ENCODE assay signal across 9 cellular contexts in genomic region chr1:63557365-63557987, GRCh38. TPM values are rescaled to one million over a fixed set of nuclear protein-coding genes. Genes with fewer than 3 reads are reported as not detected.
DNase-seq lines count a peak whose midpoint lies in the region; ATAC-seq, FAIRE-seq and TF ChIP-seq lines count a peak whose summit lies in the region.
"Had no signal": no experiment of that assay in that cellular context is flagged by ENCODE, and none has a peak within 500 bp of the region (broad histone marks: within the 10 kb centered on the region; RNA-seq: fewer than 3 reads in every experiment).

No MANE protein-coding gene starts in this region.

- POLR2A ChIA-PET in HCT116 (lab: Charles Lee), result no interaction called here

- peak; percentile 57 for TF ChIP-seq RAD21 in HCT116 (IDR thresholded peaks at IDR 0.05; ENCODE audit: low read depth)

- H3K36me3 ChIP-seq in HCT116 (ENCODE audit: control insufficient read depth in 1 of 2, insufficient read depth in 2 of 2, low read length in 2 of 2), result no peaks in the 10 kb centered on the region

- no peaks in the 10 kb centered on the region for H3K9me3 ChIP-seq in HCT116 (ENCODE audit: control insufficient read depth in 1 of 2, insufficient read depth in 1 of 2, low read depth in 1 of 2, low read length in 2 of 2)

- no peak overlapping the region for H3K4me3 Mint-ChIP-seq in stimulated activated memory B cell treated with anti-CD40 and anti-IgM and Interleukin-4, amounts not matched to agents 10 μg/mL and 1 μg/mL and 100 μg/mL, for 72 hours

- no peak overlapping the region for H3K4me3 ChIP-seq in HCT116 (replicated peaks in 1 of 2; ENCODE audit: low read depth in 1 of 2, low read length in 2 of 2)
- H3K4me3 ChIP-seq: SK-N-MC had no signal

- CTCF ChIA-PET in HCT116 (lab: Charles Lee), result interaction anchor here (0.6 to 3.4 kb wide), 14 partner anchors 11 to 690 kb away, joined by 3 to 27 read pairs (median 3); no protein-coding TSS in a partner anchor

- no peaks in the 10 kb centered on the region for H3K79me2 ChIP-seq in HCT116 (ENCODE audit: insufficient read depth, low read length)

- H3K27me3 Mint-ChIP-seq in stimulated activated memory B cell treated with anti-CD40 and anti-IgM and Interleukin-4, amounts not matched to agents 10 μg/mL and 1 μg/mL and 100 μg/mL, for 72 hours, result no peaks in the 10 kb centered on the region

- no peaks in the 10 kb centered on the region for H4K20me1 ChIP-seq in HCT116 (ENCODE audit: insufficient read depth)

- FAIRE-seq in D721Med (lab: Jason Lieb, UNC), result no peak

- no peak; the same call in none of the 2 replicates for ATAC-seq in HCT116
- peak; percentile 82 for ATAC-seq in SK-N-SH treated with all-trans-retinoic acid at 6 μM for 48 hours
- ATAC-seq in GM19035 (IDR thresholded peaks at IDR 0.05; ENCODE audit: unreplicated experiment), result no peak
- ATAC-seq in stimulated activated memory B cell treated with anti-CD40 and anti-IgM and Interleukin-4, amounts not matched to agents 10 μg/mL and 1 μg/mL and 100 μg/mL, for 72 hours, result no peak

- DNase-seq in D721Med (ENCODE audit: insufficient read length, low spot score) (no peak), HCT116 (ENCODE audit: low read depth, low spot score) (peak; percentile 35), fibroblast of peridontal ligament (ENCODE audit: extremely low read depth) (peak; percentile 81), stromal cell of bone marrow (ENCODE audit: low read depth) (peak; percentile 25)
- DNase-seq in activated CD4-positive, CD25-positive, alpha-beta regulatory T cell treated with anti-CD3 and anti-CD28 coated beads, Interleukin-2, amount 50 U/mL, for 72 hours, result no peak

- no peaks in the 10 kb centered on the region for H3K4me1 ChIP-seq in HCT116 (ENCODE audit: control insufficient read depth in 1 of 2, insufficient read depth in 2 of 2, low read length in 2 of 2)

- no peak overlapping the region for H3K4me2 ChIP-seq in HCT116 (ENCODE audit: low read length)

- no TSS peak for BruUV-seq in HCT116 (replicated peaks; lab: Mats Ljungman, UMichigan)

- H3K27me3 ChIP-seq in HCT116 (ENCODE audit: insufficient read depth, low read length), result no peaks in the 10 kb centered on the region

- intact Hi-C loops in HCT116 (cut with micrococcal nuclease), result loop anchor here (1.0 to 5.0 kb wide), 2 partner anchors 580 to 689 kb away; no protein-coding TSS in a partner anchor

- RAD21 ChIA-PET in HCT116 (lab: Charles Lee; ENCODE audit: low non-redundant PET in 1 of 2, low total read pairs in 2 of 2, uncharacterized antibody in 2 of 2, unreplicated experiment in 2 of 2), result no interaction called here

- H3K4me1 Mint-ChIP-seq in stimulated activated memory B cell treated with anti-CD40 and anti-IgM and Interleukin-4, amounts not matched to agents 10 μg/mL and 1 μg/mL and 100 μg/mL, for 72 hours, result peaks cover 5% of the 10 kb centered on the region

- no peaks in the 10 kb centered on the region for H3K9me2 ChIP-seq in HCT116 (ENCODE audit: insufficient read depth)

- peaks cover 10% of the 10 kb centered on the region for H3K36me3 Mint-ChIP-seq in stimulated activated memory B cell treated with anti-CD40 and anti-IgM and Interleukin-4, amounts not matched to agents 10 μg/mL and 1 μg/mL and 100 μg/mL, for 72 hours

- peak; percentile 44 for TF ChIP-seq CTCF in D721Med (IDR thresholded peaks at IDR 0.05; ENCODE audit: insufficient read depth, missing control alignments)
- peak; percentile 57 to 80 (median 74); a peak in 5 of 6 replicates for TF ChIP-seq CTCF in HCT116 (IDR thresholded peaks at IDR 0.05 in 2 of 3, conservative IDR thresholded peaks at IDR 0.05 in 1 of 3; ENCODE audit: borderline replicate concordance in 1 of 3, insufficient read depth in 1 of 3, low read depth in 2 of 3, low read length in 2 of 3)

- no peak for TF ChIP-seq POLR2A in HCT116 (IDR thresholded peaks at IDR 0.05; ENCODE audit: borderline replicate concordance, extremely low read depth, insufficient read depth, insufficient read length)

- no peak overlapping the region for H3K27ac Mint-ChIP-seq in stimulated activated memory B cell treated with anti-CD40 and anti-IgM and Interleukin-4, amounts not matched to agents 10 μg/mL and 1 μg/mL and 100 μg/mL, for 72 hours

- H3K9ac ChIP-seq in HCT116 (ENCODE audit: low read length), result no peak overlapping the region

- no peak overlapping the region for H3K27ac ChIP-seq in HCT116 (ENCODE audit: low read depth, low read length)
- H3K27ac ChIP-seq: SK-N-MC had no signal

- H3K9me3 Mint-ChIP-seq in stimulated activated memory B cell treated with anti-CD40 and anti-IgM and Interleukin-4, amounts not matched to agents 10 μg/mL and 1 μg/mL and 100 μg/mL, for 72 hours, result no peaks in the 10 kb centered on the region

- H2AFZ ChIP-seq in HCT116 (ENCODE audit: low read depth, low read length, poor library complexity, severe bottlenecking), result peak overlapping the region; percentile 29

TF ChIP-seq in HCT116, 20 proteins besides CTCF, POLR2A, EP300 and RAD21:
- TF ChIP-seq REST (IDR thresholded peaks at IDR 0.05; ENCODE audit: low read depth), result no peak
- TF ChIP-seq ELF1 (IDR thresholded peaks at IDR 0.05; ENCODE audit: borderline replicate concordance, low read depth), result 0 out of 2 replicates have a peak, but pooled peaks have one; percentile 19

TF ChIP-seq in SK-N-SH treated with all-trans-retinoic acid at 6 μM for 48 hours, 23 proteins besides CTCF, POLR2A, EP300 and RAD21 (continues in another document):
- TF ChIP-seq TOX (CRISPR knock-in tag; IDR thresholded peaks at IDR 0.05; ENCODE audit: borderline replicate concordance), result no peak
- TF ChIP-seq CSRNP3 (CRISPR knock-in tag; IDR thresholded peaks at IDR 0.05), result no peak
- no peak for TF ChIP-seq PATZ1 (CRISPR knock-in tag; IDR thresholded peaks at IDR 0.05; ENCODE audit: borderline replicate concordance)
- TF ChIP-seq SNAI2 (CRISPR knock-in tag; IDR thresholded peaks at IDR 0.05), result no peak
- no peak for TF ChIP-seq ARNTL (CRISPR knock-in tag; IDR thresholded peaks at IDR 0.05; ENCODE audit: borderline replicate concordance, low read depth)
- no peak for TF ChIP-seq POU6F1 (CRISPR knock-in tag; IDR thresholded peaks at IDR 0.05; ENCODE audit: borderline replicate concordance, low read depth)
- TF ChIP-seq CSDC2 (CRISPR knock-in tag; IDR thresholded peaks at IDR 0.05), result no peak

RNA-seq across cellular contexts. Expression of gene EFCAB7, which starts 34.2 kb away (rescaled TPM):
- total RNA-seq in HCT116 (2021; ENCODE audit: unreplicated experiment), result 6.0 TPM
- polyA plus RNA-seq in HCT116 (2012), result 1.7 and 2.4 TPM in 2 replicates

RNA-seq across cellular contexts. Expression of gene ITGB3BP, which starts 34.5 kb away (rescaled TPM):
- 50.2 TPM for total RNA-seq in HCT116 (2021; ENCODE audit: unreplicated experiment)
- polyA plus RNA-seq in HCT116 (2012), result 13.1 and 20.9 TPM in 2 replicates

RNA-seq across cellular contexts. Expression of gene PGM1, which starts 35.7 kb away (rescaled TPM):
- 54.6 TPM for total RNA-seq in HCT116 (2021; ENCODE audit: unreplicated experiment)
- polyA plus RNA-seq in HCT116 (2012), result 55.8 and 61.5 TPM in 2 replicates

Comparison
In these comparisons a context has a peak if more than half of its experiments do, and no peak if none do; other contexts are left out.
1. DNase-seq: peak in HCT116 (single experiment), fibroblast of peridontal ligament (single experiment) and stromal cell of bone marrow (single experiment); none in D721Med (single experiment) and activated CD4-positive, CD25-positive, alpha-beta regulatory T cell treated with anti-CD3 and anti-CD28 coated beads, Interleukin-2, amount 50 U/mL, for 72 hours (single experiment).